ENCODE assay signal across 14 cellular contexts in the genomic region with DNA sequence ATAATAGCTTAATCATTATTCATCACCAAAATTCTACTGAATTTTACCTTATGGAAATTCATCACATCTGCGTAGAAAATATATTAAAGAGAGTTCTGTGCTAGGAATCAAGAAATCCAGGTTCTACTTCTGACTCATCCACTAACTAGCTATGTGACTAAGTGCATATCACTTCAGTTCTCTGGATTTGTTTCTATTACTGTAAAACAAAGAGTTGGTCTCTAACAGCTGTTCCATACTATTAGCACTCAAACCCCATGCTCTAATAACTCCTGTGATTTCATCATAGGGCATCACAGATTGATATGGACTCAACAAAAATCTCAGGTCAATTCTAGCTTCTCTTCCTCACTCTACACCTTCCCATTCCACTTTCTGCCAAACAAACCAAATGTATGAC.
DNase-seq lines count a peak whose midpoint lies in the region; ATAC-seq and TF ChIP-seq lines count a peak whose summit lies in the region.
"Had no signal": no experiment of that assay in that cellular context is flagged by ENCODE, and none has a peak within 500 bp of the region (broad histone marks: within the 10 kb centered on the region; RNA-seq: fewer than 3 reads in every experiment).

No MANE protein-coding gene starts in this region.

- POLR2A ChIA-PET in HCT116 (lab: Charles Lee) = interaction anchor here (1.6 kb wide), 1 partner anchor 12 kb away, joined by 3 read pairs; no protein-coding TSS in a partner anchor

- peaks cover 0 to 14% of the 10 kb centered on the region in 2 experiments; a peak in 2 of 4 replicates for H3K4me1 ChIP-seq in HCT116 (ENCODE audit: control insufficient read depth in 1 of 2, insufficient read depth in 2 of 2, low read length in 2 of 2)
- no peaks in the 10 kb centered on the region for H3K4me1 ChIP-seq in adipocyte (ENCODE audit: control insufficient read depth, insufficient read depth, low read length)
- no peaks in the 10 kb centered on the region for H3K4me1 ChIP-seq in uterus
- H3K4me1 ChIP-seq: adrenal gland, right atrium auricular region had no signal

- H3K4me2 ChIP-seq in HCT116 (ENCODE audit: low read length) = peak overlapping the region; percentile 44

- no peak overlapping the region for H3K27ac ChIP-seq in HCT116 (ENCODE audit: low read depth, low read length)
- no peak overlapping the region for H3K27ac ChIP-seq in uterus
- H3K27ac ChIP-seq: adrenal gland, right atrium auricular region had no signal

- BruUV-seq in HCT116 (replicated peaks; lab: Mats Ljungman, UMichigan) = no TSS peak

- TF ChIP-seq POLR2A in HCT116 (IDR thresholded peaks at IDR 0.05; ENCODE audit: borderline replicate concordance, extremely low read depth, insufficient read depth, insufficient read length) (no peak), uterus (IDR thresholded peaks at IDR 0.05) (no peak)

- ATAC-seq in HCT116 = no peak
- ATAC-seq: natural killer cell treated with Interleukin-12 subunit alpha and Interleukin-12 subunit beta and Interleukin-15 and Interleukin-18, amount 100 ng/mL, for 72 hours; stimulated activated naive CD8-positive, alpha-beta T cell treated with anti-CD3 and anti-CD28 coated beads, Interleukin-15, Interleukin-2, amounts not matched to agents 100 U/mL and 50 U/mL, for 24 hours had no signal

- no peaks in the 10 kb centered on the region for H3K27me3 ChIP-seq in HCT116 (ENCODE audit: insufficient read depth, low read length)
- H3K27me3 ChIP-seq in adipocyte (replicated peaks; ENCODE audit: control insufficient read depth, insufficient read depth, low read length) = no peaks in the 10 kb centered on the region
- no peaks in the 10 kb centered on the region for H3K27me3 ChIP-seq in H7 (ENCODE audit: control insufficient read depth, insufficient read depth, low read length)
- H3K27me3 ChIP-seq in uterus = no peaks in the 10 kb centered on the region
- H3K27me3 ChIP-seq: adrenal gland, right atrium auricular region had no signal

- H3K79me2 ChIP-seq in HCT116 (ENCODE audit: insufficient read depth, low read length) = no peaks in the 10 kb centered on the region

- H4K20me1 ChIP-seq in HCT116 (ENCODE audit: insufficient read depth) = peaks cover 3% of the 10 kb centered on the region; the same call in 1 of the 2 replicates

- H3K9me2 ChIP-seq in HCT116 (ENCODE audit: insufficient read depth) = no peaks in the 10 kb centered on the region

- no peak overlapping the region for H3K9ac ChIP-seq in HCT116 (ENCODE audit: low read length)
- H3K9ac ChIP-seq in adipocyte (ENCODE audit: low read length) = no peak overlapping the region

- RAD21 ChIA-PET in HCT116 (lab: Charles Lee; ENCODE audit: low non-redundant PET in 1 of 2, low total read pairs in 2 of 2, uncharacterized antibody in 2 of 2, unreplicated experiment in 2 of 2) = no interaction called here

- no peak for TF ChIP-seq RAD21 in HCT116 (IDR thresholded peaks at IDR 0.05; ENCODE audit: low read depth)

- intact Hi-C loops in HCT116 (cut with micrococcal nuclease) = no loop called here
- intact Hi-C loops in uterus (cut with DNase I; ENCODE audit: low total_unique reads) = no loop called here

- H3K9me3 ChIP-seq in HCT116 (ENCODE audit: control insufficient read depth in 1 of 2, insufficient read depth in 1 of 2, low read depth in 1 of 2, low read length in 2 of 2) (no peaks in the 10 kb centered on the region), adipocyte (ENCODE audit: control insufficient read depth, low read length) (no peaks in the 10 kb centered on the region), uterus (no peaks in the 10 kb centered on the region)
- H3K9me3 ChIP-seq: adrenal gland, right atrium auricular region had no signal

- TF ChIP-seq CTCF in HCT116 (IDR thresholded peaks at IDR 0.05 in 2 of 3, conservative IDR thresholded peaks at IDR 0.05 in 1 of 3; ENCODE audit: borderline replicate concordance in 1 of 3, insufficient read depth in 1 of 3, low read depth in 2 of 3, low read length in 2 of 3) (no peak), uterus (IDR thresholded peaks at IDR 0.05) (no peak)

- DNase-seq in AG08396 (ENCODE audit: low spot score) = peak; percentile 12
- DNase-seq in HCT116 (ENCODE audit: low read depth, low spot score) = no peak
- peak; percentile 12 for DNase-seq in adipocyte (ENCODE audit: low read depth)
- peak; percentile 35 for DNase-seq in glomerular visceral epithelial cell (ENCODE audit: extremely low spot score)
- DNase-seq in DMS114 treated with DMSO at 0.1 percent for 48 hours (lab: John Stamatoyannopoulos, UW; ENCODE audit: unreplicated experiment) = no peak
- no peak for DNase-seq in H7
- no peak for DNase-seq in T-helper 9 cell
- DNase-seq in uterus = no peak
- DNase-seq: activated CD4-positive, alpha-beta T cell treated with anti-CD3 and anti-CD28 coated beads, Interleukin-2, amount 50 U/mL, for 4 hours; adrenal gland; NCI-H446; stimulated activated naive CD8-positive, alpha-beta T cell treated with anti-CD3 and anti-CD28 coated beads, Interleukin-15, Interleukin-2, amounts not matched to agents 100 U/mL and 50 U/mL, for 24 hours had no signal

- H3K36me3 ChIP-seq in HCT116 (ENCODE audit: control insufficient read depth in 1 of 2, insufficient read depth in 2 of 2, low read length in 2 of 2) (no peaks in the 10 kb centered on the region), adipocyte (ENCODE audit: control insufficient read depth, insufficient read depth, low read length, severe bottlenecking) (no peaks in the 10 kb centered on the region), H7 (replicated peaks; ENCODE audit: control insufficient read depth, insufficient read depth, low read length) (no peaks in the 10 kb centered on the region), uterus (no peaks in the 10 kb centered on the region)
- H3K36me3 ChIP-seq: adrenal gland, right atrium auricular region had no signal

- H3K4me3 ChIP-seq in HCT116 (replicated peaks in 1 of 2; ENCODE audit: low read depth in 1 of 2, low read length in 2 of 2) (no peak overlapping the region), adipocyte (ENCODE audit: low read length) (no peak overlapping the region), H7 (ENCODE audit: insufficient read depth, low read depth, low read length) (no peak overlapping the region), uterus (no peak overlapping the region)
- H3K4me3 ChIP-seq: adrenal gland, right atrium auricular region had no signal

- no peak overlapping the region for H2AFZ ChIP-seq in HCT116 (ENCODE audit: low read depth, low read length, poor library complexity, severe bottlenecking)

- CTCF ChIA-PET in HCT116 (lab: Charles Lee) = interaction anchor here (0.9 to 1.0 kb wide), 2 partner anchors 9 kb away, joined by 3 read pairs; no protein-coding TSS in a partner anchor

TF ChIP-seq in HCT116, 20 proteins besides CTCF, POLR2A, EP300 and RAD21:
- TF ChIP-seq, protein P1, sequence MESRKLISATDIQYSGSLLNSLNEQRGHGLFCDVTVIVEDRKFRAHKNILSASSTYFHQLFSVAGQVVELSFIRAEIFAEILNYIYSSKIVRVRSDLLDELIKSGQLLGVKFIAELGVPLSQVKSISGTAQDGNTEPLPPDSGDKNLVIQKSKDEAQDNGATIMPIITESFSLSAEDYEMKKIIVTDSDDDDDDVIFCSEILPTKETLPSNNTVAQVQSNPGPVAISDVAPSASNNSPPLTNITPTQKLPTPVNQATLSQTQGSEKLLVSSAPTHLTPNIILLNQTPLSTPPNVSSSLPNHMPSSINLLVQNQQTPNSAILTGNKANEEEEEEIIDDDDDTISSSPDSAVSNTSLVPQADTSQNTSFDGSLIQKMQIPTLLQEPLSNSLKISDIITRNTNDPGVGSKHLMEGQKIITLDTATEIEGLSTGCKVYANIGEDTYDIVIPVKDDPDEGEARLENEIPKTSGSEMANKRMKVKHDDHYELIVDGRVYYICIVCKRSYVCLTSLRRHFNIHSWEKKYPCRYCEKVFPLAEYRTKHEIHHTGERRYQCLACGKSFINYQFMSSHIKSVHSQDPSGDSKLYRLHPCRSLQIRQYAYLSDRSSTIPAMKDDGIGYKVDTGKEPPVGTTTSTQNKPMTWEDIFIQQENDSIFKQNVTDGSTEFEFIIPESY (IDR thresholded peaks at IDR 0.05; ENCODE audit: extremely low read depth, insufficient replicate concordance, low read length) = no peak
- TF ChIP-seq EZH2 (IDR thresholded peaks at IDR 0.05) (no peak), POLR2AphosphoS5 (IDR thresholded peaks at IDR 0.05; ENCODE audit: low read depth, low read length) (no peak), JUND (IDR thresholded peaks at IDR 0.05) (peak; percentile 65; the same call in 1 of the 2 replicates), FOSL1 (IDR thresholded peaks at IDR 0.05; ENCODE audit: low read depth) (peak; percentile 72), CEBPB (IDR thresholded peaks at IDR 0.05; ENCODE audit: low read depth) (peak; percentile 38; the same call in 1 of the 2 replicates), ELF1 (IDR thresholded peaks at IDR 0.05; ENCODE audit: borderline replicate concordance, low read depth) (no peak), YY1 (IDR thresholded peaks at IDR 0.05; ENCODE audit: extremely low read depth, insufficient replicate concordance, low read depth, low read length) (no peak), SP1 (IDR thresholded peaks at IDR 0.05; ENCODE audit: low read depth) (peak; percentile 36; the same call in 1 of the 2 replicates), CBX3 (IDR thresholded peaks at IDR 0.05; ENCODE audit: low read depth) (0 out of 2 replicates have a peak, but pooled peaks have one; percentile 30)
- TF ChIP-seq, protein P2, sequence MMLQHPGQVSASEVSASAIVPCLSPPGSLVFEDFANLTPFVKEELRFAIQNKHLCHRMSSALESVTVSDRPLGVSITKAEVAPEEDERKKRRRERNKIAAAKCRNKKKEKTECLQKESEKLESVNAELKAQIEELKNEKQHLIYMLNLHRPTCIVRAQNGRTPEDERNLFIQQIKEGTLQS (IDR thresholded peaks at IDR 0.05) = no peak
TF ChIP-seq in HCT116: peak in this region for 5.

Comparison
In these comparisons a context has a peak if more than half of its experiments do, and no peak if none do; other contexts are left out.
1. DNase-seq: peak in AG08396 (single experiment), adipocyte (single experiment) and glomerular visceral epithelial cell (single experiment); none in HCT116 (single experiment), DMS114 treated with DMSO at 0.1 percent for 48 hours (single experiment), H7 (single experiment), T-helper 9 cell (single experiment) and uterus (0 of 2).